13 cellular contexts compared by ENCODE assay signal in the genomic region with DNA sequence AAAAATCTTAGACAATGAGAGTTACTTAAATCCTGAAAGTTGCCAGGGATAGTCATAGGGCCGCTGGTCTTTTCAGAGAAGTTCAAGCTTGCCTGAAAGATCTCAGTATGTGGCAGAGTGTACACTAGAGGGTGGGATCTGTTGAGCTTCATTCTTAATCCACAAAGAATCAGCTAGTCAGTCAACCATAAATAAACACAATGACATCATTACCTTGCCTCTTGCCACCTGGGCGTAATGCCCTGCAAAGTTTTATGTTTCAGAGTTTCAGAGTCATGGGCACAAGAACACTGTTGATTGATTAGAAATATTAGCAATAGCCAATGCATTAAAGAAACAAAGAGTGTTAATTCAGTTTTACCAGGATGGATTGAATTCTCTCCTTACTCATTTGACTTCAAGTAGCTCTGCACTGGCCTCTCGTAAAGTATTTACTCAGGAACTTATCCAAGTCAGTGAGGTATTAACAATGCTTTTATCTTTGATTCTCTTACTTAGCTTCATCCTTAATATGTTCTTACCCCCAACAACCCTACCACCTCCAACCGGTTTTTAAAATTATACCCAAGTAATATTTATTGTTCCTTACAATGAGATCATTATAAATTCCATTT. TPM values are rescaled to one million over a fixed set of nuclear protein-coding genes. Genes with fewer than 3 reads are reported as not detected.
DNase-seq lines count a peak whose midpoint lies in the region; ATAC-seq, FAIRE-seq and TF ChIP-seq lines count a peak whose summit lies in the region.
"Had no signal": no experiment of that assay in that cellular context is flagged by ENCODE, and none has a peak within 500 bp of the region (broad histone marks: within the 10 kb centered on the region; RNA-seq: fewer than 3 reads in every experiment).

No MANE protein-coding gene starts in this region.

- H3K9ac ChIP-seq in skeletal muscle satellite cell (ENCODE audit: low read depth, low read length) = no peak overlapping the region

- intact Hi-C loops in heart right ventricle (cut with DNase I) = no loop called here

- no peak overlapping the region for H3K4me3 ChIP-seq in skeletal muscle satellite cell (ENCODE audit: low read length)
- no peak overlapping the region for H3K4me3 ChIP-seq in heart right ventricle

- H3K36me3 ChIP-seq in skeletal muscle satellite cell (ENCODE audit: insufficient read depth, low read length) (no peaks in the 10 kb centered on the region), heart right ventricle (no peaks in the 10 kb centered on the region)

- H3K4me1 ChIP-seq in skeletal muscle satellite cell (ENCODE audit: control insufficient read depth, insufficient read depth, low read length) (peaks cover 20% of the 10 kb centered on the region), heart right ventricle (peaks cover 0 to 38% (median 7%) of the 10 kb centered on the region in 9 donors)

- TF ChIP-seq CTCF in heart right ventricle (IDR thresholded peaks at IDR 0.05) = no peak

- H3K9me3 ChIP-seq in skeletal muscle satellite cell (replicated peaks; ENCODE audit: low read length) = no peaks in the 10 kb centered on the region
- no peaks in the 10 kb centered on the region for H3K9me3 ChIP-seq in heart right ventricle

- FAIRE-seq in GM19239 (lab: Jason Lieb, UNC) = no peak

- H3K27ac ChIP-seq in heart right ventricle = no peak overlapping the region

- H3K27me3 ChIP-seq in skeletal muscle satellite cell (ENCODE audit: control insufficient read depth, insufficient read depth, low read length) (no peaks in the 10 kb centered on the region), heart right ventricle (no peaks in the 10 kb centered on the region)

- TF ChIP-seq EP300 in Ishikawa (IDR thresholded peaks at IDR 0.05; ENCODE audit: borderline replicate concordance) = peak; percentile 89

- DNase-seq in iris pigment epithelial cell (ENCODE audit: low read depth) (peak; percentile 66), heart right ventricle (no peak), NCI-H1694 treated with DMSO at 0.1 percent for 48 hours (lab: John Stamatoyannopoulos, UW) (no peak), GM19239 (ENCODE audit: insufficient read length, low spot score) (no peak)
- DNase-seq: HCEC 1CT; left cardiac atrium; NCI-H524; nucleus accumbens; stimulated activated CD4-positive, alpha-beta T cell treated with anti-CD3 and anti-CD28 coated beads, Interleukin-2, amount 100 ng/mL, for 24 hours; stimulated activated naive CD4-positive, alpha-beta T cell had no signal

- peak overlapping the region; percentile 28 for H3K4me2 ChIP-seq in skeletal muscle satellite cell (ENCODE audit: low read length)

- ATAC-seq in SK-N-SH treated with all-trans-retinoic acid at 6 μM for 48 hours = peak; percentile 41
- no peak for ATAC-seq in heart right ventricle
- ATAC-seq: left cardiac atrium had no signal

- peak; percentile 38; the same call in 1 of the 2 replicates for TF ChIP-seq RAD21 in Ishikawa (IDR thresholded peaks at IDR 0.05; ENCODE audit: low read depth)

- WGBS in heart right ventricle, 2 donors = 75 to 80% methylated on average over 4 of the region's 4 CpGs

TF ChIP-seq in Ishikawa, 13 proteins besides CTCF, POLR2A, EP300 and RAD21:
- TF ChIP-seq, protein P1, sequence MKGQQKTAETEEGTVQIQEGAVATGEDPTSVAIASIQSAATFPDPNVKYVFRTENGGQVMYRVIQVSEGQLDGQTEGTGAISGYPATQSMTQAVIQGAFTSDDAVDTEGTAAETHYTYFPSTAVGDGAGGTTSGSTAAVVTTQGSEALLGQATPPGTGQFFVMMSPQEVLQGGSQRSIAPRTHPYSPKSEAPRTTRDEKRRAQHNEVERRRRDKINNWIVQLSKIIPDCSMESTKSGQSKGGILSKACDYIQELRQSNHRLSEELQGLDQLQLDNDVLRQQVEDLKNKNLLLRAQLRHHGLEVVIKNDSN (IDR thresholded peaks at IDR 0.05) = no peak
- no peak for TF ChIP-seq ZBTB7A (IDR thresholded peaks at IDR 0.05; ENCODE audit: low read depth)
- no peak for TF ChIP-seq EGR1 (IDR thresholded peaks at IDR 0.05)
- TF ChIP-seq TEAD4 (IDR thresholded peaks at IDR 0.05) = peak; percentile 68
- TF ChIP-seq TCF12 (IDR thresholded peaks at IDR 0.05; ENCODE audit: low read depth) = peak; percentile 93
- peak; percentile 14; the same call in 1 of the 2 replicates for TF ChIP-seq CEBPB (IDR thresholded peaks at IDR 0.05)
- peak; percentile 58; the same call in 1 of the 2 replicates for TF ChIP-seq NFIC (IDR thresholded peaks at IDR 0.05)
- TF ChIP-seq FOXM1 (IDR thresholded peaks at IDR 0.05; ENCODE audit: borderline replicate concordance, low read depth) = peak; percentile 82; the same call in 1 of the 2 replicates

TF ChIP-seq in SK-N-SH treated with all-trans-retinoic acid at 6 μM for 48 hours, 23 proteins besides CTCF, POLR2A, EP300 and RAD21:
- no peak for TF ChIP-seq ZNF8 (CRISPR knock-in tag; IDR thresholded peaks at IDR 0.05)
- no peak for TF ChIP-seq GLIS3 (CRISPR knock-in tag; IDR thresholded peaks at IDR 0.05)
- no peak for TF ChIP-seq ZC3H10 (CRISPR knock-in tag; IDR thresholded peaks at IDR 0.05)
- TF ChIP-seq OSR1 (CRISPR knock-in tag; IDR thresholded peaks at IDR 0.05) = no peak
- TF ChIP-seq CSDC2 (CRISPR knock-in tag; IDR thresholded peaks at IDR 0.05) = no peak
- TF ChIP-seq ZFP3 (CRISPR knock-in tag; IDR thresholded peaks at IDR 0.05) = no peak
- TF ChIP-seq, protein P2, sequence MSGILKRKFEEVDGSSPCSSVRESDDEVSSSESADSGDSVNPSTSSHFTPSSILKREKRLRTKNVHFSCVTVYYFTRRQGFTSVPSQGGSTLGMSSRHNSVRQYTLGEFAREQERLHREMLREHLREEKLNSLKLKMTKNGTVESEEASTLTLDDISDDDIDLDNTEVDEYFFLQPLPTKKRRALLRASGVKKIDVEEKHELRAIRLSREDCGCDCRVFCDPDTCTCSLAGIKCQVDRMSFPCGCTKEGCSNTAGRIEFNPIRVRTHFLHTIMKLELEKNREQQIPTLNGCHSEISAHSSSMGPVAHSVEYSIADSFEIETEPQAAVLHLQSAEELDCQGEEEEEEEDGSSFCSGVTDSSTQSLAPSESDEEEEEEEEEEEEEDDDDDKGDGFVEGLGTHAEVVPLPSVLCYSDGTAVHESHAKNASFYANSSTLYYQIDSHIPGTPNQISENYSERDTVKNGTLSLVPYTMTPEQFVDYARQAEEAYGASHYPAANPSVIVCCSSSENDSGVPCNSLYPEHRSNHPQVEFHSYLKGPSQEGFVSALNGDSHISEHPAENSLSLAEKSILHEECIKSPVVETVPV (CRISPR knock-in tag; IDR thresholded peaks at IDR 0.05) = no peak
- TF ChIP-seq PPARA (CRISPR knock-in tag; IDR thresholded peaks at IDR 0.05; ENCODE audit: borderline replicate concordance) = no peak
- no peak for TF ChIP-seq SNAI2 (CRISPR knock-in tag; IDR thresholded peaks at IDR 0.05)
- no peak for TF ChIP-seq ESRRG (CRISPR knock-in tag; IDR thresholded peaks at IDR 0.05)
- TF ChIP-seq ISL1 (CRISPR knock-in tag; IDR thresholded peaks at IDR 0.05) = no peak
- TF ChIP-seq, protein P3, sequence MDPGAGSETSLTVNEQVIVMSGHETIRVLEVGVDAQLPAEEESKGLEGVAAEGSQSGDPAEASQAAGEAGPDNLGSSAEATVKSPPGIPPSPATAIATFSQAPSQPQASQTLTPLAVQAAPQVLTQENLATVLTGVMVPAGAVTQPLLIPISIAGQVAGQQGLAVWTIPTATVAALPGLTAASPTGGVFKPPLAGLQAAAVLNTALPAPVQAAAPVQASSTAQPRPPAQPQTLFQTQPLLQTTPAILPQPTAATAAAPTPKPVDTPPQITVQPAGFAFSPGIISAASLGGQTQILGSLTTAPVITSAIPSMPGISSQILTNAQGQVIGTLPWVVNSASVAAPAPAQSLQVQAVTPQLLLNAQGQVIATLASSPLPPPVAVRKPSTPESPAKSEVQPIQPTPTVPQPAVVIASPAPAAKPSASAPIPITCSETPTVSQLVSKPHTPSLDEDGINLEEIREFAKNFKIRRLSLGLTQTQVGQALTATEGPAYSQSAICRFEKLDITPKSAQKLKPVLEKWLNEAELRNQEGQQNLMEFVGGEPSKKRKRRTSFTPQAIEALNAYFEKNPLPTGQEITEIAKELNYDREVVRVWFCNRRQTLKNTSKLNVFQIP (CRISPR knock-in tag; IDR thresholded peaks at IDR 0.05; ENCODE audit: borderline replicate concordance, low read depth) = no peak

RNA-seq across cellular contexts. Expression of a gene that starts 14.3 kb away (rescaled TPM):
- 997 and 1,049 TPM in 2 replicates for total RNA-seq in skeletal muscle satellite cell (2012; rRNA removed)
- total RNA-seq in heart right ventricle = 100 to 1,000 TPM in 1 of 10 donors, 10 to 100 TPM in 9; 21.1 to 126 (median 38.5) TPM
- 100 to 1,000 TPM in 1 of 2 donors, 10 to 100 TPM in 1; 89.9 to 108 TPM for polyA plus RNA-seq in heart right ventricle
